ENCODE assay signal across 1 cellular context in genomic region chrX:130264573-130264972, GRCh38.
A peak's percentile ranks its signal among the peaks of the same experiment; 100 is the strongest.
TF ChIP-seq lines count a peak whose summit lies in the region.

No MANE protein-coding gene starts in this region.

TF ChIP-seq in IMR-90, 13 proteins besides CTCF, POLR2A, EP300 and RAD21:
- no peak for TF ChIP-seq CHD1 (IDR thresholded peaks at IDR 0.05; ENCODE audit: low read depth, low read length)
- TF ChIP-seq NFE2L2 (IDR thresholded peaks at IDR 0.05; ENCODE audit: low read depth, low read length): peak; percentile 93
- TF ChIP-seq MAZ (IDR thresholded peaks at IDR 0.05; ENCODE audit: borderline replicate concordance, low read depth, low read length): no peak
- TF ChIP-seq MAFK (IDR thresholded peaks at IDR 0.05; ENCODE audit: low read depth, low read length): peak; percentile 33; the same call in 1 of the 2 replicates
